ENCODE assay signal across 23 cellular contexts in genomic region chr2:106054336-106054735, GRCh38.
"Had no signal": no experiment of that assay in that cellular context is flagged by ENCODE, and none has a peak within 500 bp of the region (broad histone marks: within the 10 kb centered on the region; RNA-seq: fewer than 3 reads in every experiment).

No MANE protein-coding gene starts in this region.

- H3K9ac ChIP-seq: SK-N-SH had no signal

- H3K27me3 Mint-ChIP-seq: activated CD4-positive, alpha-beta memory T cell treated with anti-CD3 and anti-CD28 coated beads, Interleukin-2, amount 10 ng/mL, durations not matched to agents 7 days and 5 days; activated CD4-positive, alpha-beta T cell treated with anti-CD3 and anti-CD28 coated beads, Interleukin-2, amount 10 ng/mL, durations not matched to agents 24 days and 14 days; activated CD8-positive, alpha-beta memory T cell treated with anti-CD3 and anti-CD28 coated beads, Interleukin-2, amount 10 ng/mL, durations not matched to agents 7 days and 5 days; natural killer cell treated with Interleukin-12 subunit alpha and Interleukin-12 subunit beta and Interleukin-15 and Interleukin-18, amount 100 ng/mL, for 72 hours; T-helper 17 cell had no signal

- H3K4me3 Mint-ChIP-seq: activated CD4-positive, alpha-beta memory T cell treated with anti-CD3 and anti-CD28 coated beads, Interleukin-2, amount 10 ng/mL, durations not matched to agents 7 days and 5 days; activated CD4-positive, alpha-beta T cell treated with anti-CD3 and anti-CD28 coated beads, Interleukin-2, amount 10 ng/mL, durations not matched to agents 24 days and 14 days; activated CD8-positive, alpha-beta memory T cell treated with anti-CD3 and anti-CD28 coated beads, Interleukin-2, amount 10 ng/mL, durations not matched to agents 7 days and 5 days; natural killer cell treated with Interleukin-12 subunit alpha and Interleukin-12 subunit beta and Interleukin-15 and Interleukin-18, amount 100 ng/mL, for 72 hours had no signal

- H3K27ac ChIP-seq: body of pancreas, cardiac muscle cell, coronary artery, dorsolateral prefrontal cortex, right atrium auricular region, spleen, tibial nerve had no signal

- H3K36me3 Mint-ChIP-seq: natural killer cell treated with Interleukin-12 subunit alpha and Interleukin-12 subunit beta and Interleukin-15 and Interleukin-18, amount 100 ng/mL, for 72 hours had no signal

- DNase-seq: activated CD4-positive, alpha-beta memory T cell treated with anti-CD3 and anti-CD28 coated beads, Interleukin-2, amount 10 ng/mL, durations not matched to agents 7 days and 5 days; activated CD4-positive, alpha-beta T cell treated with anti-CD3 and anti-CD28 coated beads, Interleukin-2, amount 10 ng/mL, durations not matched to agents 24 days and 14 days; activated CD4-positive, CD25-positive, alpha-beta regulatory T cell treated with anti-CD3 and anti-CD28 coated beads, Interleukin-2, amount 50 U/mL, for 72 hours; activated CD8-positive, alpha-beta memory T cell treated with anti-CD3 and anti-CD28 coated beads, Interleukin-2, amount 10 ng/mL, durations not matched to agents 7 days and 5 days; activated naive CD4-positive, alpha-beta T cell; activated T-cell treated with anti-CD3 and anti-CD28 coated beads, Interleukin-2, amount 50 U/mL, for 48 hours; body of pancreas; dorsolateral prefrontal cortex; effector memory CD4-positive, alpha-beta T cell; left cardiac atrium; midbrain; SK-N-SH; spleen; stimulated activated naive CD4-positive, alpha-beta T cell treated with Interleukin-2 at 50 U/mL for 16 hours; SW 1271; T-helper 17 cell; T1000 had no signal

- H3K27ac Mint-ChIP-seq: natural killer cell treated with Interleukin-12 subunit alpha and Interleukin-12 subunit beta and Interleukin-15 and Interleukin-18, amount 100 ng/mL, for 72 hours; T-helper 17 cell had no signal

- H3K4me3 ChIP-seq: body of pancreas, cardiac muscle cell, coronary artery, dorsolateral prefrontal cortex, right atrium auricular region, spleen, tibial nerve had no signal

- H3K27me3 ChIP-seq: body of pancreas, dorsolateral prefrontal cortex, right atrium auricular region, spleen, tibial nerve had no signal

- H3K9me3 Mint-ChIP-seq: natural killer cell treated with Interleukin-12 subunit alpha and Interleukin-12 subunit beta and Interleukin-15 and Interleukin-18, amount 100 ng/mL, for 72 hours had no signal

- H3K36me3 ChIP-seq: cardiac muscle cell, right atrium auricular region, spleen, tibial nerve had no signal

- FAIRE-seq: frontal cortex had no signal

- H3K9me3 ChIP-seq: body of pancreas, right atrium auricular region, SK-N-SH, spleen, tibial nerve had no signal

- H3K4me1 ChIP-seq: body of pancreas had no signal

- ATAC-seq: activated CD8-positive, alpha-beta memory T cell treated with anti-CD3 and anti-CD28 coated beads, Interleukin-2, amount 10 ng/mL, durations not matched to agents 7 days and 5 days; body of pancreas; left cardiac atrium; natural killer cell treated with Interleukin-12 subunit alpha and Interleukin-12 subunit beta and Interleukin-15 and Interleukin-18, amount 100 ng/mL, for 72 hours; T-helper 17 cell had no signal
